ENCODE assay signal across 1 cellular context in the genomic region with DNA sequence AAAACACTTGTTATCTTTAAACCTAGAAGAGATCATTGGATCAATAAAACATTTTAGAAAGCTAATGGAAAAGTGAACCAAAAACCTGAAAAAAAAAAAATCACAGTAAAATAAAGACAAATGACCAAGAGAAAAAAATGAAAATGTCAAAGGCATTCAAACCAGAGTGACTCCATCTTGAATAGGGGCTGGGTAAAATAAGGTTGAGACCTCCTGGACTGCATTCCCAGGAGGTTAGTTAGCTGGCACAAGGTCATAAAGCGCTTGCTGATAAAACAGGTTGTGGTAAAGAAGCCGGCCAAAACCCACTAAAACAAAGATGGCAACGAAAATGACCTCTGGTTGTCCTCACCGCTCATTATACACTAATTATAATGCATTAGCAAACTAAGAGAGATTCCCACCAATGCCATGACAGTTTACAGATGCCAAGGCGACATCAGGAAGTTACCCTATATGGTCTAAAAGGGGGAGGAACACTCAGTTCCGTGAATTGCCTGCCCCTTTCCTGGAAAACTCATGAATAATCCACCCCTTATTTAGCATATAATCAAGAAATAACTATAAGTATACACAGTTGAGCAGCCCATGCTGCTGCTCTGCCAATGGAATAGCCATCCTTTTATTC.
TF ChIP-seq lines count a peak whose summit lies in the region.

No MANE protein-coding gene starts in this region.

TF ChIP-seq in K562, 482 proteins besides CTCF, POLR2A, EP300 and RAD21 (continued from another document and continues in another):
- TF ChIP-seq ZNF280A (IDR thresholded peaks at IDR 0.05; ENCODE audit: low read depth, partially characterized antibody), result no peak
- peak; percentile 80; the same call in 1 of the 2 replicates for TF ChIP-seq HDAC8 (tag; IDR thresholded peaks at IDR 0.05)
- TF ChIP-seq TCF3 (CRISPR knock-in tag; IDR thresholded peaks at IDR 0.05), result no peak
- TF ChIP-seq ZEB2 (IDR thresholded peaks at IDR 0.05), result no peak
- TF ChIP-seq ARNT (IDR thresholded peaks at IDR 0.05), result no peak
- no peak for TF ChIP-seq BRF1 (IDR thresholded peaks at IDR 0.05; ENCODE audit: borderline replicate concordance, extremely low read depth, insufficient read length)
- no peak for TF ChIP-seq ZNF311 (CRISPR knock-in tag; IDR thresholded peaks at IDR 0.05)
- no peak for TF ChIP-seq WHSC1 (IDR thresholded peaks at IDR 0.05; ENCODE audit: low read length)
- no peak for TF ChIP-seq POLR3G (IDR thresholded peaks at IDR 0.05; ENCODE audit: extremely low read depth, insufficient read length, insufficient replicate concordance)
- TF ChIP-seq CCNT2 (IDR thresholded peaks at IDR 0.05; ENCODE audit: borderline replicate concordance, extremely low read depth, insufficient read length, low read depth, low read length), result no peak
- peak; percentile 93 for TF ChIP-seq PYGO2 (tag; IDR thresholded peaks at IDR 0.05)
- peak; percentile 78 for TF ChIP-seq DDX20 (tag; IDR thresholded peaks at IDR 0.05; ENCODE audit: low read depth)
- TF ChIP-seq, protein P1, sequence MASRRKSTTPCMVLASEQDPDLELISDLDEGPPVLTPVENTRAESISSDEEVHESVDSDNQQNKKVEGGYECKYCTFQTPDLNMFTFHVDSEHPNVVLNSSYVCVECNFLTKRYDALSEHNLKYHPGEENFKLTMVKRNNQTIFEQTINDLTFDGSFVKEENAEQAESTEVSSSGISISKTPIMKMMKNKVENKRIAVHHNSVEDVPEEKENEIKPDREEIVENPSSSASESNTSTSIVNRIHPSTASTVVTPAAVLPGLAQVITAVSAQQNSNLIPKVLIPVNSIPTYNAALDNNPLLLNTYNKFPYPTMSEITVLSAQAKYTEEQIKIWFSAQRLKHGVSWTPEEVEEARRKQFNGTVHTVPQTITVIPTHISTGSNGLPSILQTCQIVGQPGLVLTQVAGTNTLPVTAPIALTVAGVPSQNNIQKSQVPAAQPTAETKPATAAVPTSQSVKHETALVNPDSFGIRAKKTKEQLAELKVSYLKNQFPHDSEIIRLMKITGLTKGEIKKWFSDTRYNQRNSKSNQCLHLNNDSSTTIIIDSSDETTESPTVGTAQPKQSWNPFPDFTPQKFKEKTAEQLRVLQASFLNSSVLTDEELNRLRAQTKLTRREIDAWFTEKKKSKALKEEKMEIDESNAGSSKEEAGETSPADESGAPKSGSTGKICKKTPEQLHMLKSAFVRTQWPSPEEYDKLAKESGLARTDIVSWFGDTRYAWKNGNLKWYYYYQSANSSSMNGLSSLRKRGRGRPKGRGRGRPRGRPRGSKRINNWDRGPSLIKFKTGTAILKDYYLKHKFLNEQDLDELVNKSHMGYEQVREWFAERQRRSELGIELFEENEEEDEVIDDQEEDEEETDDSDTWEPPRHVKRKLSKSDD (conservative IDR thresholded peaks at IDR 0.05; ENCODE audit: low read length), result no peak
- no peak for TF ChIP-seq E2F8 (IDR thresholded peaks at IDR 0.05; ENCODE audit: low read depth, partially characterized antibody)
- peak; percentile 86 for TF ChIP-seq ZNF592 (IDR thresholded peaks at IDR 0.05)
- TF ChIP-seq STAT5B (CRISPR knock-in tag; IDR thresholded peaks at IDR 0.05), result no peak
- TF ChIP-seq TFE3 (CRISPR knock-in tag; IDR thresholded peaks at IDR 0.05), result no peak
- TF ChIP-seq PTTG1 (tag; IDR thresholded peaks at IDR 0.05; ENCODE audit: low read depth), result peak; percentile 91
- no peak for TF ChIP-seq MAFF (IDR thresholded peaks at IDR 0.05; ENCODE audit: low read length)
- TF ChIP-seq ERF (CRISPR knock-in tag; IDR thresholded peaks at IDR 0.05), result no peak
- TF ChIP-seq PHB2 (IDR thresholded peaks at IDR 0.05; ENCODE audit: low read depth), result no peak
- TF ChIP-seq MEIS2 (IDR thresholded peaks at IDR 0.05; ENCODE audit: partially characterized antibody), result no peak
- TF ChIP-seq TSC22D4 (tag; IDR thresholded peaks at IDR 0.05), result no peak
- TF ChIP-seq HDAC6 (IDR thresholded peaks at IDR 0.05; ENCODE audit: low read depth, low read length), result no peak
- no peak for TF ChIP-seq ZNF280B (CRISPR knock-in tag; IDR thresholded peaks at IDR 0.05)
- TF ChIP-seq RFX5 (IDR thresholded peaks at IDR 0.05; ENCODE audit: low read depth, low read length), result no peak
- TF ChIP-seq KHSRP (IDR thresholded peaks at IDR 0.05), result no peak
- no peak for TF ChIP-seq MTF1 (CRISPR knock-in tag; IDR thresholded peaks at IDR 0.05; ENCODE audit: borderline replicate concordance)
- no peak for TF ChIP-seq ATF7 (IDR thresholded peaks at IDR 0.05)
- no peak for TF ChIP-seq PPARD (CRISPR knock-in tag; IDR thresholded peaks at IDR 0.05)
- no peak for TF ChIP-seq BRD4 (IDR thresholded peaks at IDR 0.05)
- no peak for TF ChIP-seq RAD51 (IDR thresholded peaks at IDR 0.05; ENCODE audit: borderline replicate concordance, low read depth)
- TF ChIP-seq ZNF12 (CRISPR knock-in tag; IDR thresholded peaks at IDR 0.05), result no peak
- TF ChIP-seq ZNF41 (CRISPR knock-in tag; conservative IDR thresholded peaks at IDR 0.05), result no peak
- peak; percentile 73; the same call in 1 of the 2 replicates for TF ChIP-seq ZNF668 (CRISPR knock-in tag; IDR thresholded peaks at IDR 0.05)
- no peak for TF ChIP-seq IRF1 (CRISPR knock-in tag; IDR thresholded peaks at IDR 0.05; ENCODE audit: borderline replicate concordance)
- TF ChIP-seq CBX5 (IDR thresholded peaks at IDR 0.05; ENCODE audit: borderline replicate concordance, low read depth), result no peak
- TF ChIP-seq ZNF232 (CRISPR knock-in tag; IDR thresholded peaks at IDR 0.05), result no peak
- TF ChIP-seq PATZ1 (CRISPR knock-in tag; IDR thresholded peaks at IDR 0.05; ENCODE audit: borderline replicate concordance), result no peak
- TF ChIP-seq KLF13 (tag; IDR thresholded peaks at IDR 0.05; ENCODE audit: borderline replicate concordance, low read depth), result 0 out of 2 replicates have a peak, but pooled peaks have one; percentile 36
- TF ChIP-seq, protein P2, sequence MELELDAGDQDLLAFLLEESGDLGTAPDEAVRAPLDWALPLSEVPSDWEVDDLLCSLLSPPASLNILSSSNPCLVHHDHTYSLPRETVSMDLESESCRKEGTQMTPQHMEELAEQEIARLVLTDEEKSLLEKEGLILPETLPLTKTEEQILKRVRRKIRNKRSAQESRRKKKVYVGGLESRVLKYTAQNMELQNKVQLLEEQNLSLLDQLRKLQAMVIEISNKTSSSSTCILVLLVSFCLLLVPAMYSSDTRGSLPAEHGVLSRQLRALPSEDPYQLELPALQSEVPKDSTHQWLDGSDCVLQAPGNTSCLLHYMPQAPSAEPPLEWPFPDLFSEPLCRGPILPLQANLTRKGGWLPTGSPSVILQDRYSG (tag; conservative IDR thresholded peaks at IDR 0.05; ENCODE audit: low read depth), result no peak; the same call in 1 of the 2 replicates
- no peak for TF ChIP-seq LARP7 (IDR thresholded peaks at IDR 0.05)
- no peak for TF ChIP-seq SETDB1 (IDR thresholded peaks at IDR 0.05; ENCODE audit: low read length)
- no peak for TF ChIP-seq MBD2 (IDR thresholded peaks at IDR 0.05; ENCODE audit: borderline replicate concordance, low read depth)
- no peak for TF ChIP-seq RFX7 (CRISPR knock-in tag; IDR thresholded peaks at IDR 0.05)
- no peak for TF ChIP-seq ZNF146 (CRISPR knock-in tag; IDR thresholded peaks at IDR 0.05; ENCODE audit: unreplicated experiment)
